In genomic region chr17:1188812-1189211, GRCh38 we compare ENCODE assay signal across 10 cellular contexts. TPM values are rescaled to one million over a fixed set of nuclear protein-coding genes. Genes with fewer than 3 reads are reported as not detected.
DNase-seq lines count a peak whose midpoint lies in the region; ATAC-seq and TF ChIP-seq lines count a peak whose summit lies in the region.
"Had no signal": no experiment of that assay in that cellular context is flagged by ENCODE, and none has a peak within 500 bp of the region (broad histone marks: within the 10 kb centered on the region; RNA-seq: fewer than 3 reads in every experiment).

No MANE protein-coding gene starts in this region.

- TF ChIP-seq CTCF in CD14-positive monocyte (IDR thresholded peaks at IDR 0.05) (no peak), activated B cell treated with CpG ODN at 0.5 μM for 24 hours (IDR thresholded peaks at IDR 0.05) (no peak)

- peaks cover 0 to 9% (median 0%) of the 10 kb centered on the region in 3 donors for H3K27me3 Mint-ChIP-seq in CD14-positive monocyte (ENCODE audit: low read depth in 3 of 3)
- no peaks in the 10 kb centered on the region for H3K27me3 Mint-ChIP-seq in activated B cell treated with CpG ODN at 0.5 μM for 24 hours

- H3K27me3 ChIP-seq in HAP-1 (ENCODE audit: low read depth) = no peaks in the 10 kb centered on the region

- intact Hi-C loops in CD14-positive monocyte (cut with micrococcal nuclease) (loop anchor here (5.0 kb wide), 1 partner anchor 67 kb away; no protein-coding TSS in a partner anchor), activated B cell treated with CpG ODN at 0.5 μM for 24 hours (cut with micrococcal nuclease) (no loop called here), Right ventricle myocardium superior (cut with DNase I) (no loop called here), sciatic nerve (cut with DNase I) (loop anchor here (5.0 kb wide), 1 partner anchor 67 kb away; no protein-coding TSS in a partner anchor)

- H3K27ac Mint-ChIP-seq in CD14-positive monocyte (peak overlapping the region; percentile 85 to 99 (median 94)), activated B cell treated with CpG ODN at 0.5 μM for 24 hours (no peak overlapping the region)
- H3K27ac Mint-ChIP-seq: activated CD4-positive, alpha-beta memory T cell treated with anti-CD3 and anti-CD28 coated beads for 36 hours had no signal

- in situ Hi-C loops in HAP-1 (cut with MboI; ENCODE audit: low sequenced_read_pairs) = no loop called here

- peaks cover 69% of the 10 kb centered on the region for H3K4me1 Mint-ChIP-seq in CD14-positive monocyte
- peaks cover 49% of the 10 kb centered on the region for H3K4me1 Mint-ChIP-seq in activated B cell treated with CpG ODN at 0.5 μM for 24 hours

- no peak overlapping the region for H3K4me3 ChIP-seq in HAP-1

- POLR2A ChIA-PET in activated B cell treated with CpG ODN at 0.5 μM for 24 hours (lab: Charles Lee) = no interaction called here

- peaks cover 0 to 2% (median 0%) of the 10 kb centered on the region in 7 donors for H3K9me3 Mint-ChIP-seq in CD14-positive monocyte
- H3K9me3 Mint-ChIP-seq in activated B cell treated with CpG ODN at 0.5 μM for 24 hours = no peaks in the 10 kb centered on the region
- H3K9me3 Mint-ChIP-seq: activated CD4-positive, alpha-beta memory T cell treated with anti-CD3 and anti-CD28 coated beads for 36 hours had no signal

- H3K4me1 ChIP-seq in HAP-1 = peaks cover 2% of the 10 kb centered on the region; the same call in 1 of the 2 replicates

- H3K36me3 ChIP-seq in HAP-1 (replicated peaks) = no peaks in the 10 kb centered on the region; the same call in 1 of the 2 replicates

- H3K9me3 ChIP-seq in HAP-1 = no peaks in the 10 kb centered on the region

- peaks cover 19 to 21% of the 10 kb centered on the region in 2 donors for H3K36me3 Mint-ChIP-seq in CD14-positive monocyte
- peaks cover 2% of the 10 kb centered on the region for H3K36me3 Mint-ChIP-seq in activated B cell treated with CpG ODN at 0.5 μM for 24 hours (ENCODE audit: low read depth)
- H3K36me3 Mint-ChIP-seq: activated CD4-positive, alpha-beta memory T cell treated with anti-CD3 and anti-CD28 coated beads for 36 hours had no signal

- H3K4me3 Mint-ChIP-seq in CD14-positive monocyte (peak overlapping the region; percentile 58 to 85), activated B cell treated with CpG ODN at 0.5 μM for 24 hours (no peak overlapping the region)
- H3K4me3 Mint-ChIP-seq: activated CD4-positive, alpha-beta memory T cell treated with anti-CD3 and anti-CD28 coated beads for 36 hours had no signal

- CTCF ChIA-PET in activated B cell treated with CpG ODN at 0.5 μM for 24 hours (lab: Charles Lee) = interaction anchor here (0.9 to 5.3 kb wide), 6 partner anchors 9 to 66 kb away, joined by 3 to 76 read pairs (median 6); no protein-coding TSS in a partner anchor

- ATAC-seq in activated B cell treated with CpG ODN at 0.5 μM for 24 hours (ENCODE audit: low read depth) (peak; percentile 28), Right ventricle myocardium superior (ENCODE audit: poor library complexity) (peak; percentile 71), sciatic nerve (peak; percentile 87)

- DNase-seq in CD14-positive monocyte (ENCODE audit: low spot score) (peak; percentile 81), activated B cell treated with CpG ODN at 0.5 μM for 24 hours (no peak), Right ventricle myocardium superior (peak; percentile 92), sciatic nerve (ENCODE audit: low spot score) (peak; percentile 90), NCI-H2081 (lab: John Stamatoyannopoulos, UW) (no peak), HAP-1 (ENCODE audit: low spot score in 2 of 2) (no peak), NOMO-1 treated with DMSO at 0.1 percent for 48 hours (lab: John Stamatoyannopoulos, UW; ENCODE audit: unreplicated experiment) (no peak)
- no peak for DNase-seq in stimulated activated CD4-positive, alpha-beta T cell treated with anti-CD3 and anti-CD28 coated beads, Interleukin-12 subunit alpha, Interleukin-12 subunit beta, amount 100 ng/mL, for 4 hours
- DNase-seq: activated CD4-positive, alpha-beta memory T cell treated with anti-CD3 and anti-CD28 coated beads for 36 hours; central memory CD4-positive, alpha-beta T cell had no signal

RNA-seq across cellular contexts. Expression of gene ABR, which starts 9.0 kb away (rescaled TPM):
- polyA plus RNA-seq in CD14-positive monocyte = 10 to 100 TPM; 19.8 to 26.0 TPM
- 132 and 150 TPM in 2 replicates for total RNA-seq in activated B cell treated with CpG ODN at 0.5 μM for 24 hours
- 128 TPM for total RNA-seq in Right ventricle myocardium superior
- total RNA-seq in sciatic nerve = 110 TPM

Comparison
In these comparisons a context has a peak if more than half of its experiments do, and no peak if none do; other contexts are left out.
1. DNase-seq: peak in CD14-positive monocyte (single experiment), Right ventricle myocardium superior (single experiment) and sciatic nerve (single experiment); none in activated B cell treated with CpG ODN at 0.5 μM for 24 hours (single experiment), NCI-H2081 (0 of 2), stimulated activated CD4-positive, alpha-beta T cell treated with anti-CD3 and anti-CD28 coated beads, Interleukin-12 subunit alpha, Interleukin-12 subunit beta, amount 100 ng/mL, for 4 hours (single experiment), HAP-1 (0 of 2) and NOMO-1 treated with DMSO at 0.1 percent for 48 hours (single experiment).
2. ATAC-seq: peak in every context shown above with its lines; median percentile 87 in sciatic nerve; 71 in Right ventricle myocardium superior; 28 in activated B cell treated with CpG ODN at 0.5 μM for 24 hours.
3. intact Hi-C loops: an anchor here in CD14-positive monocyte (5.0 kb wide) and sciatic nerve (5.0 kb wide); none called in activated B cell treated with CpG ODN at 0.5 μM for 24 hours and Right ventricle myocardium superior.